Comparison of ENCODE assay signal across 1 cellular context in the genomic region with DNA sequence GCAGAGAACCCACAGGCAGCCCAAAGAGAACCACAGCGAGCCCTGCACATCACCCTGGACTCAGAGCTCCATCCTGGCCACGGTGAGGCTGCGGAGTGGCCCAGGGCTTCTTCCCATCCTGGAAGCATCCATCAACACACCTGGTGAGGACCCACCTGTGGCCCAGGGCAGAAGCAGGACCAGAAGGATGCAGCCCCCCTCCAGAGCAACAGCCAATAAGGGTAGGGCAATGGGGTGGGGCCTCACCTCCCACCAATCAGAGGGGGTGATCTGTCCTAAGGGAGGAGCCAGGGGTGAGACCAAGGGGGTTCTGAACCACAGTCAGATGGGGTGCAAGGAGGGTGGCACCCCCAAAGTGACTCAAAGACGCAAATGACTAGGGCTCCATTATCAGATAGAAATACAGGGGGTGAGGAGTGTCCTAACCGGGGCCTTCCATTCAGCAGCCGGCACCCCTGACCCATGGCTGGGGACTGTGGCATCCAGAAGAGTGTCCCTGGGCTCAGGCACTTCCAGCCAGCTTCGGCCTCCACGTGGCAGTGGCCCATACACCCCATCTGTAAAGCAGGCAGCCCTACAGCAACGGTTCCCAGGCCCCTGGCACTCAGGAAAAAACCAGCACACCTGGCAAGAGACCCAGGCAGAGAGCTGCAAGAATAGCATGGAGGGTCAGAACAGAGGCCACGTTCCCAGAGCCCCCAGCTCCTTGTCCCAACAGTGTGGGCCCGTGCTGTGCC.
TF ChIP-seq lines count a peak whose summit lies in the region.

No MANE protein-coding gene starts in this region.

TF ChIP-seq in HepG2, 621 proteins besides CTCF, POLR2A, EP300 and RAD21:
- TF ChIP-seq, protein P1, sequence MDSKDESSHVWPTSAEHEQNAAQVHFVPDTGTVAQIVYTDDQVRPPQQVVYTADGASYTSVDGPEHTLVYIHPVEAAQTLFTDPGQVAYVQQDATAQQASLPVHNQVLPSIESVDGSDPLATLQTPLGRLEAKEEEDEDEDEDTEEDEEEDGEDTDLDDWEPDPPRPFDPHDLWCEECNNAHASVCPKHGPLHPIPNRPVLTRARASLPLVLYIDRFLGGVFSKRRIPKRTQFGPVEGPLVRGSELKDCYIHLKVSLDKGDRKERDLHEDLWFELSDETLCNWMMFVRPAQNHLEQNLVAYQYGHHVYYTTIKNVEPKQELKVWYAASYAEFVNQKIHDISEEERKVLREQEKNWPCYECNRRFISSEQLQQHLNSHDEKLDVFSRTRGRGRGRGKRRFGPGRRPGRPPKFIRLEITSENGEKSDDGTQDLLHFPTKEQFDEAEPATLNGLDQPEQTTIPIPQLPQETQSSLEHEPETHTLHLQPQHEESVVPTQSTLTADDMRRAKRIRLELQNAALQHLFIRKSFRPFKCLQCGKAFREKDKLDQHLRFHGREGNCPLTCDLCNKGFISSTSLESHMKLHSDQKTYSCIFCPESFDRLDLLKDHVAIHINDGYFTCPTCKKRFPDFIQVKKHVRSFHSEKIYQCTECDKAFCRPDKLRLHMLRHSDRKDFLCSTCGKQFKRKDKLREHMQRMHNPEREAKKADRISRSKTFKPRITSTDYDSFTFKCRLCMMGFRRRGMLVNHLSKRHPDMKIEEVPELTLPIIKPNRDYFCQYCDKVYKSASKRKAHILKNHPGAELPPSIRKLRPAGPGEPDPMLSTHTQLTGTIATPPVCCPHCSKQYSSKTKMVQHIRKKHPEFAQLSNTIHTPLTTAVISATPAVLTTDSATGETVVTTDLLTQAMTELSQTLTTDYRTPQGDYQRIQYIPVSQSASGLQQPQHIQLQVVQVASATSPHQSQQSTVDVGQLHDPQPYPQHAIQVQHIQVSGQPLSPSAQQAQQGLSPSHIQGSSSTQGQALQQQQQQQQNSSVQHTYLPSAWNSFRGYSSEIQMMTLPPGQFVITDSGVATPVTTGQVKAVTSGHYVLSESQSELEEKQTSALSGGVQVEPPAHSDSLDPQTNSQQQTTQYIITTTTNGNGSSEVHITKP (CRISPR knock-in tag; IDR thresholded peaks at IDR 0.05; ENCODE audit: low read depth) = no peak
- TF ChIP-seq U2AF1 (optimal IDR thresholded peaks at IDR 0.05; ENCODE audit: low read depth, low read length) = no peak
- TF ChIP-seq SOX6 (IDR thresholded peaks at IDR 0.05) = no peak
- TF ChIP-seq SOX6 (CRISPR knock-in tag; IDR thresholded peaks at IDR 0.05) = no peak
- TF ChIP-seq, protein P2, sequence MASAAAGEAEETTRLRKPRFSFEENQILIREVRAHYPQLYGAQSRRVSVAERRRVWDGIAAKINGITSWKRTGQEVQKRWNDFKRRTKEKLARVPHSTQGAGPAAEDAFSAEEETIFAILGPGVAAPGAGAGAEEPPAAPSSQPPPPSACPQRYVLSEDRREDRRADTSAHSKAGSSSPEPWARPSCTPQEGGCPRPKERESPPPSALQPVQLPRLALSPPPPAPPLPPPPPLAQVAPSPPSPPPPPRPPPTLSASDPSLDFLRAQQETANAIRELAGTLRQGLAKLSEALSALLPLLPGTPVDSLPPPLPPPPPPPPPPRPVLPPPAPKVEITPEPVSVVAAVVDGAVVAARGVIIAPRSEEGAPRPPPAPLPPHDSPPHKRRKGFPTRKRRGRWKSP (CRISPR knock-in tag; IDR thresholded peaks at IDR 0.05) = no peak
- TF ChIP-seq, protein P3, sequence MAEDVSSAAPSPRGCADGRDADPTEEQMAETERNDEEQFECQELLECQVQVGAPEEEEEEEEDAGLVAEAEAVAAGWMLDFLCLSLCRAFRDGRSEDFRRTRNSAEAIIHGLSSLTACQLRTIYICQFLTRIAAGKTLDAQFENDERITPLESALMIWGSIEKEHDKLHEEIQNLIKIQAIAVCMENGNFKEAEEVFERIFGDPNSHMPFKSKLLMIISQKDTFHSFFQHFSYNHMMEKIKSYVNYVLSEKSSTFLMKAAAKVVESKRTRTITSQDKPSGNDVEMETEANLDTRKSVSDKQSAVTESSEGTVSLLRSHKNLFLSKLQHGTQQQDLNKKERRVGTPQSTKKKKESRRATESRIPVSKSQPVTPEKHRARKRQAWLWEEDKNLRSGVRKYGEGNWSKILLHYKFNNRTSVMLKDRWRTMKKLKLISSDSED (CRISPR knock-in tag; IDR thresholded peaks at IDR 0.05) = no peak
- TF ChIP-seq, protein P4, sequence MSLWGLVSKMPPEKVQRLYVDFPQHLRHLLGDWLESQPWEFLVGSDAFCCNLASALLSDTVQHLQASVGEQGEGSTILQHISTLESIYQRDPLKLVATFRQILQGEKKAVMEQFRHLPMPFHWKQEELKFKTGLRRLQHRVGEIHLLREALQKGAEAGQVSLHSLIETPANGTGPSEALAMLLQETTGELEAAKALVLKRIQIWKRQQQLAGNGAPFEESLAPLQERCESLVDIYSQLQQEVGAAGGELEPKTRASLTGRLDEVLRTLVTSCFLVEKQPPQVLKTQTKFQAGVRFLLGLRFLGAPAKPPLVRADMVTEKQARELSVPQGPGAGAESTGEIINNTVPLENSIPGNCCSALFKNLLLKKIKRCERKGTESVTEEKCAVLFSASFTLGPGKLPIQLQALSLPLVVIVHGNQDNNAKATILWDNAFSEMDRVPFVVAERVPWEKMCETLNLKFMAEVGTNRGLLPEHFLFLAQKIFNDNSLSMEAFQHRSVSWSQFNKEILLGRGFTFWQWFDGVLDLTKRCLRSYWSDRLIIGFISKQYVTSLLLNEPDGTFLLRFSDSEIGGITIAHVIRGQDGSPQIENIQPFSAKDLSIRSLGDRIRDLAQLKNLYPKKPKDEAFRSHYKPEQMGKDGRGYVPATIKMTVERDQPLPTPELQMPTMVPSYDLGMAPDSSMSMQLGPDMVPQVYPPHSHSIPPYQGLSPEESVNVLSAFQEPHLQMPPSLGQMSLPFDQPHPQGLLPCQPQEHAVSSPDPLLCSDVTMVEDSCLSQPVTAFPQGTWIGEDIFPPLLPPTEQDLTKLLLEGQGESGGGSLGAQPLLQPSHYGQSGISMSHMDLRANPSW (CRISPR knock-in tag; IDR thresholded peaks at IDR 0.05; ENCODE audit: borderline replicate concordance) = no peak
- TF ChIP-seq GLI4 (CRISPR knock-in tag; IDR thresholded peaks at IDR 0.05; ENCODE audit: borderline replicate concordance) = no peak
- TF ChIP-seq IRF2 (CRISPR knock-in tag; IDR thresholded peaks at IDR 0.05) = no peak
- no peak for TF ChIP-seq FOXO1 (CRISPR knock-in tag; IDR thresholded peaks at IDR 0.05)
- no peak for TF ChIP-seq CBX5 (CRISPR knock-in tag; IDR thresholded peaks at IDR 0.05; ENCODE audit: borderline replicate concordance)
- TF ChIP-seq ZNF7 (CRISPR knock-in tag; IDR thresholded peaks at IDR 0.05) = no peak
- no peak for TF ChIP-seq HOXA7 (CRISPR knock-in tag; IDR thresholded peaks at IDR 0.05)
- no peak for TF ChIP-seq ZNF564 (CRISPR knock-in tag; IDR thresholded peaks at IDR 0.05)
- TF ChIP-seq GATA4 (IDR thresholded peaks at IDR 0.05; ENCODE audit: borderline replicate concordance, low read depth) = no peak
- no peak for TF ChIP-seq HOXA3 (CRISPR knock-in tag; IDR thresholded peaks at IDR 0.05)
- TF ChIP-seq NFYB (CRISPR knock-in tag; IDR thresholded peaks at IDR 0.05) = no peak
- no peak for TF ChIP-seq TCF12 (IDR thresholded peaks at IDR 0.05)
- no peak for TF ChIP-seq TCF12 (CRISPR knock-in tag; IDR thresholded peaks at IDR 0.05)
